26 cellular contexts compared by ENCODE assay signal in genomic region chr4:14893713-14894112, GRCh38.
DNase-seq lines count a peak whose midpoint lies in the region; ATAC-seq, FAIRE-seq and TF ChIP-seq lines count a peak whose summit lies in the region.
"Had no signal": no experiment of that assay in that cellular context is flagged by ENCODE, and none has a peak within 500 bp of the region (broad histone marks: within the 10 kb centered on the region; RNA-seq: fewer than 3 reads in every experiment).

No MANE protein-coding gene starts in this region.

- peak overlapping the region; percentile 21; the same call in 1 of the 2 replicates for H3K4me2 ChIP-seq in OCI-LY3 (ENCODE audit: low read length)
- H3K4me2 ChIP-seq: A549; BLaER1 treated with 17β-estradiol and CSF1 and Interleukin-3, amounts not matched to agents 10 nM and 100 nM had no signal

- no peak overlapping the region for H3K9ac ChIP-seq in OCI-LY3 (ENCODE audit: low read length)
- H3K9ac ChIP-seq: BLaER1 treated with 17β-estradiol and CSF1 and Interleukin-3, amounts not matched to agents 10 nM and 100 nM had no signal

- peaks cover 2% of the 10 kb centered on the region for H3K9me3 Mint-ChIP-seq in glutamatergic neuron (ENCODE audit: unreplicated experiment)
- H3K9me3 Mint-ChIP-seq: CD4-positive, alpha-beta T cell; HFFc6 had no signal

- no peaks in the 10 kb centered on the region for H3K27me3 ChIP-seq in OCI-LY3 (ENCODE audit: low read depth, low read length)
- H3K27me3 ChIP-seq in bronchial epithelial cell (ENCODE audit: control insufficient read depth, insufficient read depth, low read length) = no peaks in the 10 kb centered on the region
- no peaks in the 10 kb centered on the region for H3K27me3 ChIP-seq in esophagus (ENCODE audit: control insufficient read depth in 1 of 2, insufficient read depth in 2 of 2, low read length in 2 of 2)
- H3K27me3 ChIP-seq in foreskin keratinocyte = no peaks in the 10 kb centered on the region
- no peaks in the 10 kb centered on the region for H3K27me3 ChIP-seq in uterus
- H3K27me3 ChIP-seq in aorta (ENCODE audit: control insufficient read depth in 1 of 2, insufficient read depth in 2 of 2, low read length in 1 of 2) = no peaks in the 10 kb centered on the region
- H3K27me3 ChIP-seq: BE2C; BLaER1 treated with 17β-estradiol and CSF1 and Interleukin-3, amounts not matched to agents 10 nM and 100 nM had no signal

- H3K4me3 ChIP-seq in OCI-LY3 (ENCODE audit: low read length) (no peak overlapping the region), bronchial epithelial cell (ENCODE audit: low read depth, low read length) (no peak overlapping the region), esophagus (ENCODE audit: low read depth in 1 of 2, low read length in 2 of 2) (no peak overlapping the region), uterus (no peak overlapping the region), aorta (ENCODE audit: low read length in 2 of 2) (no peak overlapping the region)
- H3K4me3 ChIP-seq: A549; BLaER1 treated with 17β-estradiol and CSF1 and Interleukin-3, amounts not matched to agents 10 nM and 100 nM; HAP-1 had no signal

- peaks cover 13% of the 10 kb centered on the region for H3K4me1 ChIP-seq in OCI-LY3 (ENCODE audit: low read length)
- no peaks in the 10 kb centered on the region for H3K4me1 ChIP-seq in esophagus (ENCODE audit: control insufficient read depth in 2 of 2, insufficient read depth in 2 of 2, low read length in 1 of 2)
- H3K4me1 ChIP-seq in foreskin keratinocyte = peaks cover 16% of the 10 kb centered on the region
- H3K4me1 ChIP-seq in uterus = no peaks in the 10 kb centered on the region
- no peaks in the 10 kb centered on the region for H3K4me1 ChIP-seq in aorta (ENCODE audit: control insufficient read depth in 1 of 2, insufficient read depth in 2 of 2, low read length in 2 of 2)
- H3K4me1 ChIP-seq: BE2C, HAP-1 had no signal

- peak; percentile 64 for FAIRE-seq in bronchial epithelial cell (lab: Jason Lieb, UNC)
- FAIRE-seq: A549, D721Med, GM12891, H54 had no signal

- ATAC-seq in foreskin keratinocyte = peak; percentile 44
- no peak for ATAC-seq in aorta (ENCODE audit: low FRiP score)
- ATAC-seq: A549 had no signal

- H3K79me2 ChIP-seq in OCI-LY3 (ENCODE audit: low read length) = no peaks in the 10 kb centered on the region

- DNase-seq in bronchial epithelial cell (ENCODE audit: low read depth) (peak; percentile 98), foreskin keratinocyte (peak; percentile 93 to 96), uterus (no peak), aorta (no peak), glutamatergic neuron (no peak)
- DNase-seq: 8988T; ACHN; AML-193; BE2C; CD4-positive, alpha-beta T cell; CD8-positive, alpha-beta memory T cell; DMS 273 treated with DMSO at 0.1 percent for 48 hours; DMS79; EL; GDM1; GOT3; HFFc6 had no signal

- H2AFZ ChIP-seq in OCI-LY3 (ENCODE audit: low read depth, low read length) = peak overlapping the region; percentile 49; the same call in 1 of the 2 replicates

- H3K27ac ChIP-seq in OCI-LY3 (ENCODE audit: low read length) (peak overlapping the region; percentile 26; the same call in 1 of the 2 replicates), esophagus (ENCODE audit: low read depth in 2 of 2, low read length in 1 of 2) (peak overlapping the region; percentile 73 to 76), foreskin keratinocyte (peak overlapping the region; percentile 28), uterus (no peak overlapping the region), aorta (ENCODE audit: low read depth in 1 of 2, low read length in 2 of 2) (no peak overlapping the region)
- H3K27ac ChIP-seq: A549; BLaER1 treated with 17β-estradiol and CSF1 and Interleukin-3, amounts not matched to agents 10 nM and 100 nM had no signal

- no peaks in the 10 kb centered on the region for H4K20me1 ChIP-seq in OCI-LY3 (ENCODE audit: insufficient read depth, low read length)
- H4K20me1 ChIP-seq: BLaER1 treated with 17β-estradiol and CSF1 and Interleukin-3, amounts not matched to agents 10 nM and 100 nM had no signal

- H3K9me3 ChIP-seq in OCI-LY3 (ENCODE audit: insufficient read depth, low read length) = no peaks in the 10 kb centered on the region; the same call in 1 of the 2 replicates
- H3K9me3 ChIP-seq in esophagus (ENCODE audit: control insufficient read depth in 2 of 2, insufficient read depth in 1 of 2, low read depth in 1 of 2, low read length in 1 of 2) = peaks cover 0 to 2% of the 10 kb centered on the region in 2 donors
- no peaks in the 10 kb centered on the region for H3K9me3 ChIP-seq in uterus
- no peaks in the 10 kb centered on the region for H3K9me3 ChIP-seq in aorta (ENCODE audit: control insufficient read depth, low read length)
- H3K9me3 ChIP-seq: A549, BE2C, HAP-1 had no signal

- no peak for TF ChIP-seq POLR2A in uterus (IDR thresholded peaks at IDR 0.05)

- TF ChIP-seq CTCF in OCI-LY3 (IDR thresholded peaks at IDR 0.05; ENCODE audit: low read depth, low read length) = no peak
- no peak for TF ChIP-seq CTCF in bronchial epithelial cell (IDR thresholded peaks at IDR 0.05; ENCODE audit: insufficient read depth, low read length, severe bottlenecking)
- TF ChIP-seq CTCF in foreskin keratinocyte (conservative IDR thresholded peaks at IDR 0.05) = no peak
- TF ChIP-seq CTCF in uterus (IDR thresholded peaks at IDR 0.05) = no peak
- no peak for TF ChIP-seq CTCF in glutamatergic neuron (IDR thresholded peaks at IDR 0.05; ENCODE audit: partially characterized antibody, unreplicated experiment)

- H3K4me3 Mint-ChIP-seq in glutamatergic neuron (ENCODE audit: unreplicated experiment) = no peak overlapping the region
- H3K4me3 Mint-ChIP-seq: CD14-positive monocyte; CD4-positive, alpha-beta T cell; CD8-positive, alpha-beta memory T cell; HFFc6 had no signal

- no peaks in the 10 kb centered on the region for H3K36me3 Mint-ChIP-seq in glutamatergic neuron (ENCODE audit: unreplicated experiment)
- H3K36me3 Mint-ChIP-seq: CD14-positive monocyte; CD8-positive, alpha-beta memory T cell had no signal

- WGBS in esophagus, 2 donors = 45 to 53% methylated on average over 3 of the region's 3 CpGs
- 69 to 72% methylated on average over 3 of the region's 3 CpGs for WGBS in aorta, 2 donors

- H3K27me3 Mint-ChIP-seq in glutamatergic neuron (ENCODE audit: unreplicated experiment) = no peaks in the 10 kb centered on the region

- intact Hi-C loops in uterus (cut with DNase I; ENCODE audit: low total_unique reads) = no loop called here
- intact Hi-C loops in aorta (cut with DNase I) = no loop called here

- no peak overlapping the region for H3K27ac Mint-ChIP-seq in glutamatergic neuron (ENCODE audit: unreplicated experiment)
- H3K27ac Mint-ChIP-seq: CD14-positive monocyte; CD4-positive, alpha-beta T cell; HFFc6 had no signal

- H3K36me3 ChIP-seq in OCI-LY3 (replicated peaks; ENCODE audit: low read depth, low read length) = no peaks in the 10 kb centered on the region
- H3K36me3 ChIP-seq in bronchial epithelial cell (ENCODE audit: control insufficient read depth, insufficient read depth, low read length) = no peaks in the 10 kb centered on the region
- no peaks in the 10 kb centered on the region for H3K36me3 ChIP-seq in esophagus (ENCODE audit: control insufficient read depth in 2 of 2, insufficient read depth in 2 of 2, low read length in 1 of 2)
- H3K36me3 ChIP-seq in uterus = no peaks in the 10 kb centered on the region
- H3K36me3 ChIP-seq in aorta (ENCODE audit: control insufficient read depth in 1 of 2, insufficient read depth in 2 of 2, low read length in 1 of 2) = no peaks in the 10 kb centered on the region
- H3K36me3 ChIP-seq: BE2C; BLaER1 treated with 17β-estradiol and CSF1 and Interleukin-3, amounts not matched to agents 10 nM and 100 nM; HAP-1 had no signal

- peaks cover 3% of the 10 kb centered on the region for H3K4me1 Mint-ChIP-seq in glutamatergic neuron (ENCODE audit: low read depth, unreplicated experiment)
- H3K4me1 Mint-ChIP-seq: CD14-positive monocyte; CD8-positive, alpha-beta memory T cell had no signal

Comparison
In these comparisons a context has a peak if more than half of its experiments do, and no peak if none do; other contexts are left out.
1. H3K27ac ChIP-seq: peak in OCI-LY3 (single experiment), esophagus (2 of 2) and foreskin keratinocyte (single experiment); none in uterus (0 of 2) and aorta (0 of 2).
2. DNase-seq: peak in bronchial epithelial cell (single experiment) and foreskin keratinocyte (2 of 2); none in uterus (0 of 2), aorta (0 of 2) and glutamatergic neuron (single experiment).